Comparison of ENCODE assay signal across 25 cellular contexts in genomic region chr4:109497511-109497910, GRCh38.
"Had no signal": no experiment of that assay in that cellular context is flagged by ENCODE, and none has a peak within 500 bp of the region (broad histone marks: within the 10 kb centered on the region; RNA-seq: fewer than 3 reads in every experiment).

No MANE protein-coding gene starts in this region.

- H3K4me3 Mint-ChIP-seq: activated CD8-positive, alpha-beta T cell treated with anti-CD3 and anti-CD28 coated beads, Interleukin-2, amount 10 ng/mL, durations not matched to agents 7 days and 5 days; activated naive CD4-positive, alpha-beta T cell treated with anti-CD3 and anti-CD28 coated beads for 36 hours; activated naive CD8-positive, alpha-beta T cell; activated T-cell treated with anti-CD3 and anti-CD28 coated beads, Interleukin-2, amount 50 U/mL, for 4 hours had no signal

- H3K4me1 ChIP-seq: breast epithelium, Peyer's patch, SJCRH30 had no signal

- ATAC-seq: activated CD4-positive, CD25-positive, alpha-beta regulatory T cell treated with anti-CD3 and anti-CD28 coated beads, Interleukin-2, amount 50 U/mL, for 24 hours; activated CD8-positive, alpha-beta T cell treated with anti-CD3 and anti-CD28 coated beads, Interleukin-2, amount 10 ng/mL, durations not matched to agents 7 days and 5 days; activated T-cell treated with anti-CD3 and anti-CD28 coated beads, Interleukin-2, amount 50 U/mL, for 4 hours had no signal

- DNase-seq: activated CD4-positive, alpha-beta T cell treated with anti-CD3 and anti-CD28 coated beads for 48 hours; activated CD4-positive, alpha-beta T cell treated with anti-CD3 and anti-CD28 coated beads, Interleukin-2, amount 50 U/mL, for 4 hours; activated CD8-positive, alpha-beta T cell treated with anti-CD3 and anti-CD28 coated beads, Interleukin-2, amount 10 ng/mL, durations not matched to agents 7 days and 5 days; activated effector memory CD4-positive, alpha-beta T cell treated with anti-CD3 and anti-CD28 coated beads, Interleukin-2, amount 50 U/mL, for 16 hours; activated naive CD4-positive, alpha-beta T cell treated with anti-CD3 and anti-CD28 coated beads for 36 hours; activated T-cell treated with anti-CD3 and anti-CD28 coated beads, Interleukin-2, amount 50 U/mL, for 4 hours; adrenal gland; caudate nucleus; MG63; MV-4-11; NCI-H1092 treated with DMSO at 0.1 percent for 48 hours; NCI-H1417 treated with DMSO at 0.1 percent for 48 hours; NCI-H1694; NCI-H2029 treated with DMSO at 0.1 percent for 48 hours; NCI-H510A treated with DMSO at 0.1 percent for 48 hours; NCI-H69; Peyer's patch; Right ventricle myocardium superior; SJCRH30; SK-N-SH; SW 1271 had no signal

- H3K27me3 Mint-ChIP-seq: activated naive CD8-positive, alpha-beta T cell had no signal

- H3K27ac Mint-ChIP-seq: activated CD8-positive, alpha-beta T cell treated with anti-CD3 and anti-CD28 coated beads, Interleukin-2, amount 10 ng/mL, durations not matched to agents 7 days and 5 days; activated naive CD4-positive, alpha-beta T cell treated with anti-CD3 and anti-CD28 coated beads for 36 hours; activated naive CD8-positive, alpha-beta T cell had no signal

- H3K27ac ChIP-seq: adrenal gland, breast epithelium, Peyer's patch, RWPE1, SJCRH30 had no signal

- H3K4me3 ChIP-seq: adrenal gland, breast epithelium, MG63, Peyer's patch, SJCRH30 had no signal

- H3K9me3 ChIP-seq: adrenal gland, breast epithelium, MG63, Peyer's patch, SJCRH30, SK-N-SH had no signal

- H3K9me3 Mint-ChIP-seq: activated naive CD4-positive, alpha-beta T cell treated with anti-CD3 and anti-CD28 coated beads for 36 hours; activated T-cell treated with anti-CD3 and anti-CD28 coated beads, Interleukin-2, amount 50 U/mL, for 4 hours had no signal

- H3K36me3 ChIP-seq: breast epithelium had no signal

- H3K27me3 ChIP-seq: adrenal gland, breast epithelium, MG63, Peyer's patch, SJCRH30 had no signal
